Comparison of ENCODE assay signal across 9 cellular contexts in genomic region chr7:69263550-69263949, GRCh38.
"Had no signal": no experiment of that assay in that cellular context is flagged by ENCODE, and none has a peak within 500 bp of the region (broad histone marks: within the 10 kb centered on the region; RNA-seq: fewer than 3 reads in every experiment).

No MANE protein-coding gene starts in this region.

- H2AFZ ChIP-seq: GM23248 had no signal

- DNase-seq: GM23248, GOT3, H9, HCEC 1CT, HFFc6, KG1 had no signal

- ATAC-seq: K562 had no signal

- H3K27ac ChIP-seq: GM23248 had no signal

- H3K9ac ChIP-seq: GM23248 had no signal

- FAIRE-seq: H54, HTR-8/SVneo, K562 had no signal

- H3K4me3 ChIP-seq: GM23248, K562 had no signal
